ENCODE assay signal across 9 cellular contexts in genomic region chr2:46306320-46306719, GRCh38. TPM values are rescaled to one million over a fixed set of nuclear protein-coding genes. Genes with fewer than 3 reads are reported as not detected.
DNase-seq lines count a peak whose midpoint lies in the region; ATAC-seq and TF ChIP-seq lines count a peak whose summit lies in the region.
"Had no signal": no experiment of that assay in that cellular context is flagged by ENCODE, and none has a peak within 500 bp of the region (broad histone marks: within the 10 kb centered on the region; RNA-seq: fewer than 3 reads in every experiment).

No MANE protein-coding gene starts in this region.

- ATAC-seq in Right ventricle myocardium superior (ENCODE audit: poor library complexity) (peak; percentile 13), HG02885 (IDR thresholded peaks at IDR 0.05; ENCODE audit: poor library complexity, unreplicated experiment) (no peak)

- DNase-seq in Right ventricle myocardium superior (no peak), cardiac septum (ENCODE audit: low spot score) (no peak), kidney tubule cell (ENCODE audit: low spot score) (peak; percentile 93), Kasumi-1 (lab: John Stamatoyannopoulos, UW) (no peak), Ammon's horn (ENCODE audit: low spot score) (no peak), HEK293T (ENCODE audit: extremely low spot score) (no peak)
- DNase-seq: adrenal gland had no signal

- intact Hi-C loops in Right ventricle myocardium superior (cut with DNase I) (no loop called here), cardiac septum (cut with DNase I) (no loop called here)

- POLR2A ChIA-PET in HEK293T (lab: Yijun Ruan, JAX) = interaction anchor here (0.7 kb wide), 1 partner anchor 56 kb away, joined by 3 read pairs; no protein-coding TSS in a partner anchor

- CTCF ChIA-PET in HEK293T (lab: Yijun Ruan, JAX) = no interaction called here

- TF ChIP-seq CTCF in VCaP (conservative IDR thresholded peaks at IDR 0.05) = no peak

- H3K27ac ChIP-seq in VCaP = peak overlapping the region; percentile 79

TF ChIP-seq in HEK293T, 16 proteins besides CTCF, POLR2A, EP300 and RAD21:
- TF ChIP-seq BHLHE40 (IDR thresholded peaks at IDR 0.05; ENCODE audit: borderline replicate concordance) = no peak
- no peak for TF ChIP-seq CTBP1 (IDR thresholded peaks at IDR 0.05; ENCODE audit: borderline replicate concordance)
- no peak for TF ChIP-seq ELF4 (IDR thresholded peaks at IDR 0.05)
- no peak for TF ChIP-seq NFRKB (IDR thresholded peaks at IDR 0.05)
- TF ChIP-seq FOXA1 (IDR thresholded peaks at IDR 0.05) = no peak
- TF ChIP-seq LEF1 (IDR thresholded peaks at IDR 0.05; ENCODE audit: borderline replicate concordance) = no peak
- TF ChIP-seq FOXM1 (IDR thresholded peaks at IDR 0.05; ENCODE audit: borderline replicate concordance) = no peak
- TF ChIP-seq FOXK2 (IDR thresholded peaks at IDR 0.05) = no peak
- TF ChIP-seq L3MBTL2 (conservative IDR thresholded peaks at IDR 0.05) = no peak
- TF ChIP-seq SUZ12 (IDR thresholded peaks at IDR 0.05) = no peak
- TF ChIP-seq ARNT (IDR thresholded peaks at IDR 0.05) = no peak
- TF ChIP-seq SP1 (IDR thresholded peaks at IDR 0.05) = no peak
- no peak for TF ChIP-seq TARDBP (IDR thresholded peaks at IDR 0.05)
- TF ChIP-seq PKNOX1 (IDR thresholded peaks at IDR 0.05) = no peak
TF ChIP-seq in HEK293T: peak in this region for 0.

RNA-seq across cellular contexts. Expression of gene EPAS1, which starts 9.1 kb away (rescaled TPM):
- total RNA-seq in Right ventricle myocardium superior (200 TPM), cardiac septum (139 TPM)
